Comparison of ENCODE assay signal across 1 cellular context in genomic region chr4:161280929-161281328, GRCh38.
TF ChIP-seq lines count a peak whose summit lies in the region.

No MANE protein-coding gene starts in this region.

TF ChIP-seq in neural cell, 6 proteins besides CTCF, POLR2A, EP300 and RAD21 (continued from another document):
- peak; percentile 53 for TF ChIP-seq REST (IDR thresholded peaks at IDR 0.05; ENCODE audit: borderline replicate concordance)
- TF ChIP-seq POLR2AphosphoS5 (IDR thresholded peaks at IDR 0.05), result peak; percentile 85
